Comparison of ENCODE assay signal across 8 cellular contexts in genomic region chr11:72080326-72081183, GRCh38. TPM values are rescaled to one million over a fixed set of nuclear protein-coding genes. Genes with fewer than 3 reads are reported as not detected.
A peak's percentile ranks its signal among the peaks of the same experiment; 100 is the strongest.
DNase-seq lines count a peak whose midpoint lies in the region; ATAC-seq and TF ChIP-seq lines count a peak whose summit lies in the region.

LRRC51 (plus strand) TSS chr11:72080850; CDS start chr11:72089084, 8,234 bp downstream.
NUMA1 (minus strand) TSS chr11:72080542; CDS start chr11:72035943, 44,599 bp downstream.

- no peaks in the 10 kb centered on the region for H3K36me3 ChIP-seq in left lung

- peak; percentile 91 for ATAC-seq in GM19397 (IDR thresholded peaks at IDR 0.05; ENCODE audit: unreplicated experiment)
- ATAC-seq in HG03565 (IDR thresholded peaks at IDR 0.05; ENCODE audit: unreplicated experiment) = peak; percentile 83
- ATAC-seq in left lung = peak; percentile 96

- TF ChIP-seq CTCF in left lung (IDR thresholded peaks at IDR 0.05) = no peak

- H3K27me3 ChIP-seq in left lung = no peaks in the 10 kb centered on the region

- peak within 1 kb of the TSS; percentile 49 to 61 for H3K4me3 ChIP-seq in left lung

- intact Hi-C loops in left lung (cut with DNase I) = no loop called here

- DNase-seq in CD1c-positive myeloid dendritic cell (ENCODE audit: extremely low spot score) (peak; percentile 100), NCI-H748 treated with DMSO at 0.1 percent for 48 hours (lab: John Stamatoyannopoulos, UW) (peak; percentile 99), dermis blood vessel endothelial cell (peak; percentile 100), left lung (peak; percentile 98 to 100)
- DNase-seq in activated CD4-positive, alpha-beta T cell treated with anti-CD3 and anti-CD28 coated beads, Interleukin-2, amount 50 U/mL, for 4 hours = peak; percentile 99
- peak; percentile 99 for DNase-seq in stimulated activated CD4-positive, alpha-beta T cell treated with anti-CD3 and anti-CD28 coated beads, Interleukin-2, amount 100 ng/mL, for 4 hours (ENCODE audit: low read depth)

- peaks cover 5 to 48% of the 10 kb centered on the region in 2 donors for H3K4me1 ChIP-seq in left lung

- no peaks in the 10 kb centered on the region for H3K9me3 ChIP-seq in left lung

- peak within 1 kb of the TSS; percentile 91 to 92 for H3K27ac ChIP-seq in left lung

RNA-seq across cellular contexts. Expression of gene LRRC51, which starts in this region (rescaled TPM):
- total RNA-seq in dermis blood vessel endothelial cell (2.8 and 7.8 TPM in 2 replicates), left lung (10 to 100 TPM in 1 of 2 donors, 1 to 10 TPM in 1; 6.7 to 13.0 TPM)

RNA-seq across cellular contexts. Expression of gene NUMA1, which starts in this region (rescaled TPM):
- 151 and 225 TPM in 2 replicates for total RNA-seq in dermis blood vessel endothelial cell
- 100 to 1,000 TPM; 144 to 174 TPM for total RNA-seq in left lung

Comparison
In these comparisons a context has a peak if more than half of its experiments do, and no peak if none do; other contexts are left out.
1. Peak in every context shown above with its lines: DNase-seq, ATAC-seq, H3K4me3 ChIP-seq and H3K27ac ChIP-seq.